8 cellular contexts compared by ENCODE assay signal in the genomic region with DNA sequence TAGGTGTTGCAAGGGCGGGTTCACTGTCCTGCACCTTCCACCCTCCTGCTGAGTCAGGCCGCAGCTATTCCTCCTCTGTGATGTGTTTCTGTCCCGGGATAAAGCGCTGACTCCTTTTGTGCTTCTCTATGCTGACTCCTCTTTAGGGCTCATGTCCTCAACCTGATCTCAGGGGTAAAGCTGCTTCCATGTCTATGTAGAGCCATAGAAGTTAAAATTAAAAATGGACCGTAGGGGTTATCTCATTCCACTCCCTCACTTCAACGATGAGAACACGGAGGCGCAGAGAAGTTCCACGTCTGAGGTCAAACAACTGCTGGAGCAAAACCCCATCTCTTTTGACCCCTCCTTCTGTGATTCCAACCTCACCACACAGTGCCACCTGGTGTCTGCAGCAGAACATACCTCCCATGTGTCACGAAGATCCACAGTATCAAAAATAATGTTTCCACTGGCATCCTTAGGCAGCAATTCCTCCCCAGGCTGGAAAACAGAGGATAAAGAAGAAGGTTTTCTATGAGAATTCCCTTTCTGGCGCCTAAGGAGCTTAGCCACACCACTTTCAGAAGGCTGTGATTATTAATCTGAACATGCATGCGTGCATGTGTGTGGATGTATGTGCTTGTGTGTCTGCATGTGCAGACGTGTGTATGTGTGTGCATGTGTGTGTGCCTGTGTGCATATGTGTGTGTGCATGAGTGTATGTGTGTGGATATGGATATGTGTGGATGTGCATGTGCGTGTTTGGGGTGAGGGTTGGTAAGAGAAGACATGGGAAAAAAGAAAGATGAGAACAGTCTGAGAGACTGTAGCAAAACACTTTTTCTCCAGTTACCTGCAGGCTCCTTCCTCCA.
DNase-seq lines count a peak whose midpoint lies in the region; ATAC-seq and TF ChIP-seq lines count a peak whose summit lies in the region.

No MANE protein-coding gene starts in this region.

- CTCF ChIA-PET in RWPE1 (lab: Yijun Ruan, JAX): interaction anchor here (0.6 to 3.2 kb wide), 5 partner anchors 13 to 542 kb away, joined by 3 to 16 read pairs (median 3); no protein-coding TSS in a partner anchor

- DNase-seq in CD1c-positive myeloid dendritic cell (ENCODE audit: extremely low spot score) (peak; percentile 71), RWPE1 (ENCODE audit: low spot score) (peak; percentile 65), cardiac septum (ENCODE audit: low spot score) (peak; percentile 79), sciatic nerve (ENCODE audit: low spot score) (peak; percentile 73), putamen (ENCODE audit: low spot score) (no peak)
- peak; percentile 32 for DNase-seq in activated naive CD4-positive, alpha-beta T cell treated with anti-CD3 and anti-CD28 coated beads, Interleukin-2, amount 50 U/mL, for 16 hours

- POLR2A ChIA-PET in RWPE1 (lab: Yijun Ruan, JAX; ENCODE audit: low non-redundant PET): no interaction called here

- no peak overlapping the region for H3K27ac ChIP-seq in RWPE1

- intact Hi-C loops in cardiac septum (cut with DNase I) (loop anchor here (2.0 to 10.0 kb wide), 2 partner anchors 209 to 435 kb away; no protein-coding TSS in a partner anchor), sciatic nerve (cut with DNase I) (no loop called here)

- ATAC-seq in GM19324 (IDR thresholded peaks at IDR 0.05; ENCODE audit: low FRiP score, unreplicated experiment) (peak; percentile 55), HG03520 (IDR thresholded peaks at IDR 0.05; ENCODE audit: unreplicated experiment) (peak; percentile 81), sciatic nerve (peak; percentile 90)

- peak; percentile 20; the same call in 1 of the 2 replicates for TF ChIP-seq CTCF in RWPE1 (conservative IDR thresholded peaks at IDR 0.05; ENCODE audit: low read depth)
